25 cellular contexts compared by ENCODE assay signal in the genomic region with DNA sequence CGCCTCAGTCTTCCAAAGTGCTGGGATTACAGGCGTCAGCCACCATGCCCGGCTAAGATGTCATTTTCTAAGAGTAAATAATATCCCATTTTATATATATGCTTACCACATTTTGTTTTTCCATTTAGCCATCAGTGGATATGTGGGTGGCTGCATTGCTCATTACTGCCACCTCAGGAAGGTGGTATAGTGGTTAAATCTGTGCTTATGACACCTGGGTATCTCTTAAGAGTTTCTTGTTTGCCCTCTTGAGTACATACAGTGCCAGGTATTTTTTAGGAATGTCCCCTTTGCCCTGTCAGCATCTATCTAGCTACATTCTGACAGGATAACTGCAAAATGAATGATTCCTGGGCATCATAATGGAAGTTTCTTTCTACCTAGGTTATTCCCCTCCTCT. TPM values are rescaled to one million over a fixed set of nuclear protein-coding genes. Genes with fewer than 3 reads are reported as not detected.
"Had no signal": no experiment of that assay in that cellular context is flagged by ENCODE, and none has a peak within 500 bp of the region (broad histone marks: within the 10 kb centered on the region; RNA-seq: fewer than 3 reads in every experiment).

No MANE protein-coding gene starts in this region.

- H3K4me3 ChIP-seq: PC-9, Peyer's patch, SJCRH30 had no signal

- H2AFZ ChIP-seq: PC-9 had no signal

- H3K4me1 ChIP-seq: Peyer's patch, SJCRH30 had no signal

- H3K27me3 ChIP-seq: Peyer's patch, SJCRH30 had no signal

- H3K4me2 ChIP-seq: PC-9 had no signal

- DNase-seq: IMR-90, Karpas-422, KG1, MM.1S, NCI-H1105, NCI-H1417, NCI-H1436 treated with DMSO at 0.1 percent for 48 hours, NCI-H1694 treated with DMSO at 0.1 percent for 48 hours, NCI-H1930, NCI-H2081, NCI-H2107, NCI-H2227 treated with DMSO at 0.1 percent for 48 hours, NCI-H446, NCI-H510A, NCI-H524 treated with DMSO at 0.1 percent for 48 hours, NCI-H69, NCI-H774, OCI-M1, PC-9, Peyer's patch, SHP77 treated with DMSO at 0.1 percent for 48 hours, SJCRH30 had no signal

- H3K27ac ChIP-seq: PC-9, Peyer's patch, SJCRH30 had no signal

- ATAC-seq: Right ventricle myocardium inferior, SK-N-SH treated with all-trans-retinoic acid at 6 μM for 48 hours had no signal

RNA-seq across cellular contexts. Expression of gene ZNF439, which starts 53.7 kb away (rescaled TPM):
- total RNA-seq: HT-29 had no signal
